In the genomic region with DNA sequence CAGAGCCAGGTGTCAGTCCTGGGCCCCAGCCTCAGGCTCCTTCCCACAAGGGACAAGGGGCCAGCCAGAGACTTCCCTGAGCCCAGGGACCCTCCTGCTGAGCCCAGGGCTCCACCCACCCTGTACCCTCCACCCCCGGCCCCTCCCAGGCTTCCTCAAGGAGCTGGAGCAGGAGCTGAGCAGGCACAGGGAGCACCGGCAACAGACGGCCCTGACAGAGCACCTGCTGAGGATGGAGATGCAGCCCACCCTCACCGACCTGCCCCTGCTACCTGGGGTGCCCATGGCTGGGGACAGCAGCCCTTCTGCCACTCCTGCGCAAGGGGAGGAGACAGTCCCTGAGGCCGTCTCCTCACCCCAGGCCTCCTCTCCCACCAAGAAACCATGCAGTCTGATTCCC, we compare ENCODE assay signal across 27 cellular contexts. TPM values are rescaled to one million over a fixed set of nuclear protein-coding genes. Genes with fewer than 3 reads are reported as not detected.
"Had no signal": no experiment of that assay in that cellular context is flagged by ENCODE, and none has a peak within 500 bp of the region (broad histone marks: within the 10 kb centered on the region; RNA-seq: fewer than 3 reads in every experiment).

No MANE protein-coding gene starts in this region.

- H3K4me2 ChIP-seq: hepatocyte had no signal

- H3K9me3 ChIP-seq: colonic mucosa, gastrocnemius medialis, heart left ventricle, left lung, neutrophil, prostate gland, right atrium auricular region, sigmoid colon, suprapubic skin, transverse colon, upper lobe of right lung, uterus had no signal

- H2AFZ ChIP-seq: hepatocyte, parathyroid adenoma had no signal

- H3K27me3 ChIP-seq: colonic mucosa, gastrocnemius medialis, heart left ventricle, hepatocyte, left lung, neutrophil, right atrium auricular region, sigmoid colon, suprapubic skin, transverse colon, upper lobe of right lung, uterus had no signal

- DNase-seq: colonic mucosa; effector CD8-positive, alpha-beta T cell; endodermal cell; gastrocnemius medialis; heart left ventricle; left cardiac atrium; left lung; naive B cell; sigmoid colon; stimulated activated CD4-positive, alpha-beta T cell treated with anti-CD3 and anti-CD28 coated beads, Interleukin-15, amount 100 ng/mL, for 24 hours; stimulated activated CD4-positive, alpha-beta T cell treated with anti-CD3 and anti-CD28 coated beads, Interleukin-2, amount 100 ng/mL, for 48 hours; stimulated activated naive B cell treated with anti-CD40 and anti-IgM and Interleukin-4, amounts not matched to agents 10 μg/mL and 1 μg/mL and 100 μg/mL, for 72 hours; transverse colon; upper lobe of right lung; uterus had no signal

- H3K9ac ChIP-seq: parathyroid adenoma had no signal

- H3K4me3 ChIP-seq: colonic mucosa, gastrocnemius medialis, heart left ventricle, hepatocyte, left lung, prostate gland, right atrium auricular region, sigmoid colon, skin epidermis, suprapubic skin, transverse colon, upper lobe of right lung, uterus had no signal

- H3K27ac ChIP-seq: colonic mucosa, epithelial cell of prostate, gastrocnemius medialis, heart left ventricle, hepatocyte, left lung, neutrophil, parathyroid adenoma, prostate gland, right atrium auricular region, sigmoid colon, skin epidermis, suprapubic skin, transverse colon, upper lobe of right lung, uterus had no signal

- H3K36me3 ChIP-seq: colonic mucosa, prostate gland, transverse colon, uterus had no signal

- H3K4me1 ChIP-seq: uterus had no signal

- H3K79me2 ChIP-seq: parathyroid adenoma had no signal

RNA-seq across cellular contexts. Expression of a gene that starts 5.1 kb away (rescaled TPM):
- total RNA-seq: glomerular endothelial cell, hepatocyte, left cardiac atrium, lower leg skin, lung microvascular endothelial cell, mononuclear cell, suprapubic skin had no signal
